20 cellular contexts compared by ENCODE assay signal in genomic region chr2:155035246-155035645, GRCh38.
DNase-seq lines count a peak whose midpoint lies in the region; ATAC-seq and TF ChIP-seq lines count a peak whose summit lies in the region.
"Had no signal": no experiment of that assay in that cellular context is flagged by ENCODE, and none has a peak within 500 bp of the region (broad histone marks: within the 10 kb centered on the region; RNA-seq: fewer than 3 reads in every experiment).

No MANE protein-coding gene starts in this region.

- no peak overlapping the region for H3K4me3 Mint-ChIP-seq in GM23338
- H3K4me3 Mint-ChIP-seq: B cell; CD4-positive, CD25-positive, alpha-beta regulatory T cell; CD8-positive, alpha-beta memory T cell had no signal

- H3K4me1 Mint-ChIP-seq in GM23338: no peaks in the 10 kb centered on the region
- H3K4me1 Mint-ChIP-seq: B cell; CD4-positive, CD25-positive, alpha-beta regulatory T cell; CD8-positive, alpha-beta memory T cell had no signal

- H3K4me3 ChIP-seq in GM23338: no peak overlapping the region
- no peak overlapping the region for H3K4me3 ChIP-seq in coronary artery
- no peak overlapping the region for H3K4me3 ChIP-seq in BE2C (ENCODE audit: low read depth, low read length)
- H3K4me3 ChIP-seq: A549, HAP-1, K562 had no signal

- H2AFZ ChIP-seq in GM23338: no peak overlapping the region

- H4K20me1 ChIP-seq in GM23338 (replicated peaks; ENCODE audit: insufficient read depth): no peaks in the 10 kb centered on the region

- 0 out of 2 replicates have a peak overlapping the region, but pooled peaks have one; percentile 19 for H3K27ac Mint-ChIP-seq in GM23338
- H3K27ac Mint-ChIP-seq: B cell; CD4-positive, CD25-positive, alpha-beta regulatory T cell; CD8-positive, alpha-beta memory T cell had no signal

- no peak for ATAC-seq in GM23338
- no peak for ATAC-seq in GM18519 (IDR thresholded peaks at IDR 0.05; ENCODE audit: low FRiP score, unreplicated experiment)
- ATAC-seq: A549, K562 had no signal

- H3K9me3 ChIP-seq in BE2C: no peaks in the 10 kb centered on the region
- H3K9me3 ChIP-seq: A549, HAP-1 had no signal

- H3K27ac ChIP-seq in GM23338 (ENCODE audit: low read depth) (no peak overlapping the region), coronary artery (no peak overlapping the region)
- H3K27ac ChIP-seq: 22Rv1, A549 had no signal

- DNase-seq in Ammon's horn (ENCODE audit: low spot score) (peak; percentile 42), GM23338 (ENCODE audit: low spot score) (no peak), NCI-H2171 (lab: John Stamatoyannopoulos, UW) (peak; percentile 16), cerebellum (ENCODE audit: low spot score) (peak; percentile 69), coronary artery (ENCODE audit: low spot score) (no peak), BE2C (no peak), occipital lobe (lab: John Stamatoyannopoulos, UW) (no peak)
- DNase-seq: CD4-positive, CD25-positive, alpha-beta regulatory T cell; CD8-positive, alpha-beta memory T cell; COR-L47; DMS153; DMS79; GF-D8; IMR-90 had no signal

- H3K36me3 Mint-ChIP-seq in GM23338 (ENCODE audit: low read depth): no peaks in the 10 kb centered on the region
- H3K36me3 Mint-ChIP-seq: CD4-positive, CD25-positive, alpha-beta regulatory T cell; CD8-positive, alpha-beta memory T cell had no signal

- H3K9me3 Mint-ChIP-seq in GM23338: no peaks in the 10 kb centered on the region

- H3K4me2 ChIP-seq in GM23338: no peak overlapping the region
- H3K4me2 ChIP-seq: A549 had no signal

- no peak for TF ChIP-seq CTCF in GM23338 (conservative IDR thresholded peaks at IDR 0.05; ENCODE audit: low read depth in 2 of 2)
- TF ChIP-seq CTCF in coronary artery (IDR thresholded peaks at IDR 0.05): no peak
- no peak for TF ChIP-seq CTCF in BE2C (IDR thresholded peaks at IDR 0.05; ENCODE audit: low read depth, low read length)

- H3K36me3 ChIP-seq in GM23338 (ENCODE audit: insufficient read depth) (no peaks in the 10 kb centered on the region), BE2C (no peaks in the 10 kb centered on the region)
- H3K36me3 ChIP-seq: HAP-1 had no signal

- H3K4me1 ChIP-seq in GM23338 (ENCODE audit: insufficient read depth): no peaks in the 10 kb centered on the region
- no peaks in the 10 kb centered on the region for H3K4me1 ChIP-seq in BE2C
- H3K4me1 ChIP-seq: A549, HAP-1 had no signal

- no peaks in the 10 kb centered on the region for H3K27me3 Mint-ChIP-seq in GM23338 (ENCODE audit: insufficient read depth, low read depth, poor library complexity)
- H3K27me3 Mint-ChIP-seq: B cell; CD4-positive, CD25-positive, alpha-beta regulatory T cell; CD8-positive, alpha-beta memory T cell had no signal

- H3K27me3 ChIP-seq in GM23338 (ENCODE audit: insufficient read depth) (no peaks in the 10 kb centered on the region), BE2C (no peaks in the 10 kb centered on the region)

- no peaks in the 10 kb centered on the region for H3F3A ChIP-seq in GM23338 (replicated peaks; ENCODE audit: low read depth)

- no peaks in the 10 kb centered on the region for H3K9me2 ChIP-seq in GM23338 (ENCODE audit: insufficient read depth)

- H3K79me2 ChIP-seq in GM23338 (replicated peaks; ENCODE audit: insufficient read depth): no peaks in the 10 kb centered on the region

TF ChIP-seq in GM23338, 12 proteins besides CTCF, POLR2A, EP300 and RAD21 (continues in another document):
- TF ChIP-seq CREB1 (CRISPR knock-in tag; IDR thresholded peaks at IDR 0.05; ENCODE audit: low read depth) (no peak), ETS1 (IDR thresholded peaks at IDR 0.05) (no peak), ZNF331 (CRISPR knock-in tag; IDR thresholded peaks at IDR 0.05; ENCODE audit: low read depth) (no peak), ZNF462 (CRISPR knock-in tag; IDR thresholded peaks at IDR 0.05) (no peak), EZH2phosphoT487 (IDR thresholded peaks at IDR 0.05; ENCODE audit: unreplicated experiment) (no peak), JUNB (IDR thresholded peaks at IDR 0.05; ENCODE audit: unreplicated experiment) (no peak), ZNF114 (CRISPR knock-in tag; IDR thresholded peaks at IDR 0.05) (no peak), EZH2 (IDR thresholded peaks at IDR 0.05; ENCODE audit: low read depth, unreplicated experiment) (no peak), STAT1 (IDR thresholded peaks at IDR 0.05; ENCODE audit: unreplicated experiment) (no peak), NANOG (IDR thresholded peaks at IDR 0.05; ENCODE audit: borderline replicate concordance) (no peak)

Comparison
In these comparisons a context has a peak if more than half of its experiments do, and no peak if none do; other contexts are left out.
1. DNase-seq: peak in Ammon's horn (single experiment), NCI-H2171 (single experiment) and cerebellum (single experiment); none in GM23338 (single experiment), coronary artery (single experiment), BE2C (single experiment) and occipital lobe (single experiment).